In the genomic region with DNA sequence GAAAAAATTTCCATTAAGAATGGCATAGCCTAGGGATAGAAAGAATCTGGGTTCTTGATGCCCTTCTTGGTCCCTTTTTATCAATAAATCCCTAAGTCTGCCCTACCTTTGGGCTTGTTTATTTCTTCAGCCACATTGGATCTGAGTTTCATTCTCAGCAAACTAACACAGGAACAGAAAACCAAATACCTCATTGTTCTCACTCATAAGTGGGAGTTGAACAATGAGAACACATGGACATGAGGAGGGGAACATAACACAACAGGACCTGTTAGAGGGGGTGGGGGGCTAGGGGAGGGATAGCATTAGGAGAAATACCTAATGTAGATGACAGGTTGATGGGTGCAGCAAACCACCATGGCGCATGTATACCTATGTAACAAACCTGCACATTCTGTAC, we compare ENCODE assay signal across 8 cellular contexts.
DNase-seq lines count a peak whose midpoint lies in the region.
"Not testable (repeated sequence)": the region's sequence is repeated elsewhere in the genome, so short reads cannot be mapped to it uniquely, and the experiment has no call there.

No MANE protein-coding gene starts in this region.

- H3K4me3 ChIP-seq in Karpas-422 (ENCODE audit: low read length) = not testable (repeated sequence)

- not testable (repeated sequence) for H3K4me1 ChIP-seq in Karpas-422 (ENCODE audit: low read length)

- H3K27me3 ChIP-seq in Karpas-422 (ENCODE audit: low read length) = not testable (repeated sequence)

- not testable (repeated sequence) for H3K36me3 ChIP-seq in Karpas-422 (ENCODE audit: insufficient read depth, low read length)

- H3K9ac ChIP-seq in Karpas-422 (ENCODE audit: low read length) = not testable (repeated sequence)

- not testable (repeated sequence) for H3K4me2 ChIP-seq in Karpas-422 (ENCODE audit: low read depth, low read length, poor library complexity, severe bottlenecking)

- not testable (repeated sequence) for H4K20me1 ChIP-seq in Karpas-422 (ENCODE audit: insufficient read depth, low read depth, low read length)

- not testable (repeated sequence) for H2AFZ ChIP-seq in Karpas-422 (ENCODE audit: low read length)

- not testable (repeated sequence) for H3K79me2 ChIP-seq in Karpas-422 (ENCODE audit: low read length)

- not testable (repeated sequence) for H3K9me2 ChIP-seq in Karpas-422 (replicated peaks; ENCODE audit: insufficient read depth, low read length)

- DNase-seq in DMS 273 (lab: John Stamatoyannopoulos, UW; ENCODE audit: unreplicated experiment) (peak; percentile 48), Karpas-422 (peak; percentile 61), NCI-H1436 (lab: John Stamatoyannopoulos, UW) (peak; percentile 7), NCI-H2171 (lab: John Stamatoyannopoulos, UW) (peak; percentile 6), NCI-H345 (lab: John Stamatoyannopoulos, UW) (peak; percentile 21), NCI-H82 (lab: John Stamatoyannopoulos, UW) (peak; percentile 45), amniotic stem cell (lab: John Stamatoyannopoulos, UW) (peak; percentile 1), middle frontal gyrus (ENCODE audit: extremely low spot score, low spot score) (peak; percentile 97)

- not testable (repeated sequence) for H3K27ac ChIP-seq in Karpas-422 (ENCODE audit: low read length)

- not testable (repeated sequence) for H3K9me3 ChIP-seq in Karpas-422 (ENCODE audit: low read length)

Comparison
In these comparisons a context has a peak if more than half of its experiments do, and no peak if none do; other contexts are left out.
1. DNase-seq: peak in every context shown above with its lines; median percentile 97 in middle frontal gyrus; 61 in Karpas-422; 48 in DMS 273; 45 in NCI-H82; 21 in NCI-H345; 7 in NCI-H1436; 6 in NCI-H2171; 1 in amniotic stem cell.